ENCODE assay signal across 1 cellular context in the genomic region with DNA sequence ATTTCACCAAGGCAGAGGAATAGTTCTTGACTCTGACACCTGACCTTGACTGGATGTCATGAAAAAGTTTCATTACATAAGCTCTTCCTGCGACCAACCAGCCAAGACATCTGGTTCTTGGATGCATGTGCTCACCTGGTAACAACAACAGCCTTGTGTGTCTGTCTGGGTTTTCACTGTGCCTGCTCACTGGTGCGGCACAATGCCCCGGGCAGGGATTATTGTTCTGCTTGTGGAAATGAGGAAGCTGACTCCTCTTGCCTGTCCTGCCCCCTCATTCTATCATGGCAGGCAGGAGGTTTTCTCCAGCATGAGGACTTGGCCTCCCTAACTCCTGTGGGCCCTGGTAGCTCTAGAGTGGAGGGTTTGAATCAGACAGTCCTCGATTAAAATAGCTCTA.
TF ChIP-seq lines count a peak whose summit lies in the region.

No MANE protein-coding gene starts in this region.

TF ChIP-seq in HepG2, 621 proteins besides CTCF, POLR2A, EP300 and RAD21:
- TF ChIP-seq GMEB1 (CRISPR knock-in tag; IDR thresholded peaks at IDR 0.05; ENCODE audit: borderline replicate concordance) (0 out of 2 replicates have a peak, but pooled peaks have one; percentile 4), ZNF563 (CRISPR knock-in tag; IDR thresholded peaks at IDR 0.05) (no peak), ZBTB38 (CRISPR knock-in tag; IDR thresholded peaks at IDR 0.05) (peak; percentile 7; the same call in 1 of the 2 replicates)
TF ChIP-seq in HepG2: peak in this region for 2.
